In genomic region chr10:113121153-113121552, GRCh38 we compare ENCODE assay signal across 33 cellular contexts.
"Had no signal": no experiment of that assay in that cellular context is flagged by ENCODE, and none has a peak within 500 bp of the region (broad histone marks: within the 10 kb centered on the region; RNA-seq: fewer than 3 reads in every experiment).

No MANE protein-coding gene starts in this region.

- H3K4me2 ChIP-seq: hepatocyte, smooth muscle cell had no signal

- H3K9me3 ChIP-seq: gastrocnemius medialis, right atrium auricular region, stomach, thyroid gland, upper lobe of left lung had no signal

- H3K36me3 Mint-ChIP-seq: stimulated activated naive B cell treated with anti-CD40 and anti-IgM and Interleukin-4, amounts not matched to agents 10 μg/mL and 1 μg/mL and 100 μg/mL, for 72 hours had no signal

- H3K27ac ChIP-seq: brain microvascular endothelial cell, gastrocnemius medialis, hepatocyte, parathyroid adenoma, right atrium auricular region, stomach, thyroid gland, upper lobe of left lung, WERI-Rb-1 had no signal

- H2AFZ ChIP-seq: hepatocyte, parathyroid adenoma had no signal

- H3K9ac ChIP-seq: parathyroid adenoma had no signal

- FAIRE-seq: astrocyte, keratinocyte had no signal

- H3K4me1 Mint-ChIP-seq: activated T-helper 17 cell treated with anti-CD3 and anti-CD28 coated beads, Interleukin-2, amount 50 U/mL, for 72 hours; stimulated activated naive B cell treated with anti-CD40 and anti-IgM and Interleukin-4, amounts not matched to agents 10 μg/mL and 1 μg/mL and 100 μg/mL, for 72 hours had no signal

- H3K27me3 ChIP-seq: brain microvascular endothelial cell, gastrocnemius medialis, hepatocyte, right atrium auricular region, stomach, thyroid gland, upper lobe of left lung had no signal

- H3K27ac Mint-ChIP-seq: activated CD4-positive, alpha-beta T cell treated with anti-CD3 and anti-CD28 coated beads, Interleukin-2, amount 10 ng/mL, durations not matched to agents 7 days and 5 days; activated CD8-positive, alpha-beta T cell treated with anti-CD3 and anti-CD28 coated beads for 36 hours; activated T-helper 17 cell treated with anti-CD3 and anti-CD28 coated beads, Interleukin-2, amount 50 U/mL, for 72 hours; effector memory CD8-positive, alpha-beta T cell; nephron; stimulated activated naive B cell treated with anti-CD40 and anti-IgM and Interleukin-4, amounts not matched to agents 10 μg/mL and 1 μg/mL and 100 μg/mL, for 72 hours; T-helper 1 cell treated with Interleukin-12 subunit alpha and Interleukin-12 subunit beta and Interleukin-4 antibody, amounts not matched to agents 30 μg/mL and 1 μg/mL, for 36 hours had no signal

- DNase-seq: activated CD4-positive, alpha-beta T cell treated with anti-CD3 and anti-CD28 coated beads, Interleukin-2, amount 10 ng/mL, durations not matched to agents 7 days and 5 days; activated CD4-positive, CD25-positive, alpha-beta regulatory T cell treated with anti-CD3 and anti-CD28 coated beads, Interleukin-2, amount 50 U/mL, for 72 hours; activated CD8-positive, alpha-beta T cell treated with anti-CD3 and anti-CD28 coated beads for 36 hours; activated gamma-delta T cell treated with Interleukin-2 at 50 U/mL for 16 hours; activated naive CD4-positive, alpha-beta T cell treated with anti-CD3 and anti-CD28 coated beads, Interleukin-2, amount 50 U/mL, for 16 hours; activated T-cell treated with anti-CD3 and anti-CD28 coated beads, Interleukin-2, amount 50 U/mL, for 4 hours; amniotic stem cell; brain microvascular endothelial cell; cortex of kidney; effector memory CD8-positive, alpha-beta T cell; erythroblast; gastrocnemius medialis; left cardiac atrium; mammary epithelial cell; nucleus accumbens; stimulated activated CD4-positive, alpha-beta T cell treated with anti-CD3 and anti-CD28 coated beads, Interleukin-1b, Interleukin-23, amount 100 ng/mL, for 48 hours; stimulated activated CD4-positive, alpha-beta T cell treated with anti-CD3 and anti-CD28 coated beads, Interleukin-4, amount 100 ng/mL, for 4 hours; stimulated activated CD8-positive, alpha-beta memory T cell treated with anti-CD3 and anti-CD28 coated beads, Interleukin-4, amount 100 ng/mL, for 48 hours; stimulated activated naive B cell treated with anti-CD40 and anti-IgM and Interleukin-4, amounts not matched to agents 10 μg/mL and 1 μg/mL and 100 μg/mL, for 72 hours; stomach; T-helper 9 cell; thyroid gland; upper lobe of left lung; WERI-Rb-1 had no signal

- H3K9me3 Mint-ChIP-seq: activated CD4-positive, alpha-beta T cell treated with anti-CD3 and anti-CD28 coated beads, Interleukin-2, amount 10 ng/mL, durations not matched to agents 7 days and 5 days; activated CD8-positive, alpha-beta T cell treated with anti-CD3 and anti-CD28 coated beads for 36 hours; activated T-cell treated with anti-CD3 and anti-CD28 coated beads, Interleukin-2, amount 50 U/mL, for 4 hours; activated T-helper 17 cell treated with anti-CD3 and anti-CD28 coated beads, Interleukin-2, amount 50 U/mL, for 72 hours; effector memory CD8-positive, alpha-beta T cell; nephron; stimulated activated naive B cell treated with anti-CD40 and anti-IgM and Interleukin-4, amounts not matched to agents 10 μg/mL and 1 μg/mL and 100 μg/mL, for 72 hours; T-helper 1 cell treated with Interleukin-12 subunit alpha and Interleukin-12 subunit beta and Interleukin-4 antibody, amounts not matched to agents 30 μg/mL and 1 μg/mL, for 36 hours had no signal

- H3K4me1 ChIP-seq: parathyroid adenoma had no signal

- ATAC-seq: activated CD8-positive, alpha-beta T cell treated with anti-CD3 and anti-CD28 coated beads for 36 hours; activated T-cell treated with anti-CD3 and anti-CD28 coated beads, Interleukin-2, amount 50 U/mL, for 4 hours; activated T-helper 17 cell treated with anti-CD3 and anti-CD28 coated beads, Interleukin-2, amount 50 U/mL, for 72 hours; effector memory CD8-positive, alpha-beta T cell; gastrocnemius medialis; left cardiac atrium; stimulated activated naive B cell treated with anti-CD40 and anti-IgM and Interleukin-4, amounts not matched to agents 10 μg/mL and 1 μg/mL and 100 μg/mL, for 72 hours had no signal

- H3K4me3 Mint-ChIP-seq: activated CD4-positive, alpha-beta T cell treated with anti-CD3 and anti-CD28 coated beads, Interleukin-2, amount 10 ng/mL, durations not matched to agents 7 days and 5 days; activated CD8-positive, alpha-beta T cell treated with anti-CD3 and anti-CD28 coated beads for 36 hours; activated T-cell treated with anti-CD3 and anti-CD28 coated beads, Interleukin-2, amount 50 U/mL, for 4 hours; activated T-helper 17 cell treated with anti-CD3 and anti-CD28 coated beads, Interleukin-2, amount 50 U/mL, for 72 hours; effector memory CD8-positive, alpha-beta T cell; nephron; stimulated activated naive B cell treated with anti-CD40 and anti-IgM and Interleukin-4, amounts not matched to agents 10 μg/mL and 1 μg/mL and 100 μg/mL, for 72 hours; T-helper 1 cell treated with Interleukin-12 subunit alpha and Interleukin-12 subunit beta and Interleukin-4 antibody, amounts not matched to agents 30 μg/mL and 1 μg/mL, for 36 hours had no signal

- H3K4me3 ChIP-seq: gastrocnemius medialis, hepatocyte, right atrium auricular region, smooth muscle cell, stomach, thyroid gland, upper lobe of left lung had no signal

- H3K36me3 ChIP-seq: brain microvascular endothelial cell, gastrocnemius medialis, right atrium auricular region, stomach, thyroid gland, upper lobe of left lung, WERI-Rb-1 had no signal
